Comparison of ENCODE assay signal across 8 cellular contexts in genomic region chrX:110316351-110317078, GRCh38. TPM values are rescaled to one million over a fixed set of nuclear protein-coding genes. Genes with fewer than 3 reads are reported as not detected.
DNase-seq lines count a peak whose midpoint lies in the region; ATAC-seq, FAIRE-seq and TF ChIP-seq lines count a peak whose summit lies in the region.

No MANE protein-coding gene starts in this region.

- POLR2A ChIA-PET in GM12878 (lab: Charles Lee): interaction anchor here (0.8 to 1.7 kb wide), 5 partner anchors 19 to 311 kb away, joined by 3 to 7 read pairs (median 4); no protein-coding TSS in a partner anchor

- no peaks in the 10 kb centered on the region for H4K20me1 ChIP-seq in GM12878 (ENCODE audit: control insufficient read depth, insufficient read depth)

- H3K9me3 ChIP-seq in CD4-positive, CD25-positive, alpha-beta regulatory T cell (ENCODE audit: control insufficient read depth in 2 of 2, low read length in 2 of 2): no peaks in the 10 kb centered on the region
- H3K9me3 ChIP-seq in HUES64 (ENCODE audit: insufficient read depth, low read depth, low read length) (no peaks in the 10 kb centered on the region), GM12878 (replicated peaks; ENCODE audit: control insufficient read depth, insufficient read depth, low read length) (no peaks in the 10 kb centered on the region), lower lobe of right lung (no peaks in the 10 kb centered on the region)

- no peaks in the 10 kb centered on the region for H3K36me3 ChIP-seq in CD4-positive, CD25-positive, alpha-beta regulatory T cell (ENCODE audit: control insufficient read depth, insufficient read depth, low read length)
- H3K36me3 ChIP-seq in HUES64 (ENCODE audit: insufficient read depth, low read length) (no peaks in the 10 kb centered on the region), GM12878 (ENCODE audit: control insufficient read depth in 2 of 2, insufficient read depth in 2 of 2, low read length in 1 of 2) (no peaks in the 10 kb centered on the region), lower lobe of right lung (no peaks in the 10 kb centered on the region)

- BruUV-seq in GM12878 (replicated peaks; lab: Mats Ljungman, UMichigan): TSS peak; percentile 63

- peaks cover 18% of the 10 kb centered on the region for H3K4me1 ChIP-seq in CD4-positive, CD25-positive, alpha-beta regulatory T cell (ENCODE audit: control insufficient read depth, insufficient read depth, low read length, poor library complexity, severe bottlenecking)
- peaks cover 36% of the 10 kb centered on the region for H3K4me1 ChIP-seq in HUES64 (ENCODE audit: insufficient read depth, low read length)
- no peaks in the 10 kb centered on the region; the same call in 1 of the 2 replicates for H3K4me1 ChIP-seq in GM12878 (ENCODE audit: control insufficient read depth, insufficient read depth, low read length)
- H3K4me1 ChIP-seq in lower lobe of right lung: no peaks in the 10 kb centered on the region

- no peak for DNase-seq in CD4-positive, CD25-positive, alpha-beta regulatory T cell
- DNase-seq in GM12878 (ENCODE audit: low read depth, low spot score) (no peak), lower lobe of right lung (no peak), urothelium cell line (ENCODE audit: low spot score) (peak; percentile 1), SW 1271 (lab: John Stamatoyannopoulos, UW) (no peak)
- no peak for DNase-seq in stimulated activated naive CD4-positive, alpha-beta T cell (lab: John Stamatoyannopoulos, UW)

- H3K79me2 ChIP-seq in GM12878 (ENCODE audit: control insufficient read depth, insufficient read depth, low read length): peaks cover 58% of the 10 kb centered on the region

- H3K9ac ChIP-seq in HUES64 (ENCODE audit: low read depth, low read length) (peak overlapping the region; percentile 83; the same call in 1 of the 2 replicates), GM12878 (ENCODE audit: control insufficient read depth, insufficient read depth, low read length) (peak overlapping the region; percentile 75)

- SMC1A ChIA-PET in GM12878 (lab: Charles Lee; ENCODE audit: uncharacterized antibody, unreplicated experiment): interaction anchor here (0.7 to 2.3 kb wide), 9 partner anchors 19 to 157 kb away, joined by 3 to 11 read pairs (median 4); no protein-coding TSS in a partner anchor

- TF ChIP-seq CTCF in GM12878 (IDR thresholded peaks at IDR 0.05 in 2 of 3, conservative IDR thresholded peaks at IDR 0.05 in 1 of 3; ENCODE audit: control insufficient read depth in 2 of 3, extremely low read depth in 1 of 3, insufficient read depth in 1 of 3, low read depth in 3 of 3, low read length in 3 of 3): no peak
- no peak for TF ChIP-seq CTCF in lower lobe of right lung (IDR thresholded peaks at IDR 0.05)

- in situ Hi-C loops in GM12878 (cut with MboI): no loop called here

- peak overlapping the region; percentile 94 to 97 (median 95) for H3K4me3 Mint-ChIP-seq in CD4-positive, CD25-positive, alpha-beta regulatory T cell

- H2AFZ ChIP-seq in GM12878 (ENCODE audit: control insufficient read depth, low read depth, low read length): no peak overlapping the region

- H3K9me3 Mint-ChIP-seq in CD4-positive, CD25-positive, alpha-beta regulatory T cell: no peaks in the 10 kb centered on the region

- no peaks in the 10 kb centered on the region for H3K27me3 Mint-ChIP-seq in CD4-positive, CD25-positive, alpha-beta regulatory T cell

- H3K27me3 ChIP-seq in CD4-positive, CD25-positive, alpha-beta regulatory T cell (ENCODE audit: control insufficient read depth, insufficient read depth, low read length): no peaks in the 10 kb centered on the region
- no peaks in the 10 kb centered on the region; the same call in 1 of the 2 replicates for H3K27me3 ChIP-seq in HUES64 (ENCODE audit: insufficient read depth, low read length)
- H3K27me3 ChIP-seq in GM12878 (replicated peaks in 1 of 2; ENCODE audit: control insufficient read depth in 2 of 2, insufficient read depth in 2 of 2, low read length in 1 of 2): no peaks in the 10 kb centered on the region
- H3K27me3 ChIP-seq in lower lobe of right lung (ENCODE audit: low read depth): no peaks in the 10 kb centered on the region

- CTCF ChIA-PET in GM12878 (lab: Yijun Ruan, JAX): interaction anchor here (0.6 to 1.4 kb wide), 6 partner anchors 61 to 486 kb away, joined by 3 read pairs; no protein-coding TSS in a partner anchor

- H3K27ac ChIP-seq in CD4-positive, CD25-positive, alpha-beta regulatory T cell (ENCODE audit: insufficient read depth, low read length, poor library complexity, severe bottlenecking): no peak overlapping the region
- H3K27ac ChIP-seq in HUES64 (ENCODE audit: low read depth, low read length) (no peak overlapping the region), GM12878 (ENCODE audit: control insufficient read depth, insufficient read depth) (peak overlapping the region; percentile 70), lower lobe of right lung (no peak overlapping the region)

- H3K4me3 ChIP-seq in CD4-positive, CD25-positive, alpha-beta regulatory T cell (ENCODE audit: low read depth, low read length): peak overlapping the region; percentile 92
- H3K4me3 ChIP-seq in HUES64 (ENCODE audit: low read length): peak overlapping the region; percentile 84
- H3K4me3 ChIP-seq in GM12878: peak overlapping the region; percentile 79
- peak overlapping the region; percentile 70 for H3K4me3 ChIP-seq in lower lobe of right lung

- ATAC-seq in CD4-positive, CD25-positive, alpha-beta regulatory T cell (ENCODE audit: low read depth in 2 of 2): no peak
- ATAC-seq in GM12878 (no peak), lower lobe of right lung (no peak), GM21737 (IDR thresholded peaks at IDR 0.05; ENCODE audit: unreplicated experiment) (no peak)

- TF ChIP-seq EP300 in GM12878 (IDR thresholded peaks at IDR 0.05; ENCODE audit: borderline replicate concordance in 1 of 2, control insufficient read depth in 1 of 2, low read depth in 2 of 2, low read length in 2 of 2): no peak

- H3K4me1 Mint-ChIP-seq in CD4-positive, CD25-positive, alpha-beta regulatory T cell: peaks cover 5 to 44% (median 32%) of the 10 kb centered on the region in 4 donors

- H3K27ac Mint-ChIP-seq in CD4-positive, CD25-positive, alpha-beta regulatory T cell: peak overlapping the region; percentile 87 to 93 (median 92)

- FAIRE-seq in GM12878 (lab: Jason Lieb, UNC): no peak
- no peak for FAIRE-seq in urothelium cell line (lab: Jason Lieb, UNC)

- 6% methylated on average over 10 of the region's 12 CpGs for WGBS in HUES64
- 22% methylated on average over 12 of the region's 12 CpGs for WGBS in GM12878 (ENCODE audit: insufficient coverage, insufficient replicate concordance, low lambda C conversion rate, missing lambda C conversion rate)

- RAD21 ChIA-PET in GM12878 (lab: Charles Lee; ENCODE audit: unreplicated experiment): interaction anchor here (1.0 to 3.0 kb wide), 7 partner anchors 38 to 158 kb away, joined by 3 to 8 read pairs (median 3); no protein-coding TSS in a partner anchor

- H3K4me2 ChIP-seq in GM12878 (ENCODE audit: control insufficient read depth, insufficient read depth): no peak overlapping the region

- TF ChIP-seq RAD21 in GM12878 (IDR thresholded peaks at IDR 0.05; ENCODE audit: insufficient read depth, low read depth, low read length): no peak

- no peak for TF ChIP-seq POLR2A in GM12878 (IDR thresholded peaks at IDR 0.05; ENCODE audit: low read depth, low read length)

- intact Hi-C loops in GM12878 (cut with micrococcal nuclease; ENCODE audit: unreplicated experiment): loop anchor here (5.0 kb wide), 1 partner anchor 96 kb away; no protein-coding TSS in a partner anchor
- intact Hi-C loops in lower lobe of right lung (cut with DNase I): no loop called here

- no peaks in the 10 kb centered on the region for H3K36me3 Mint-ChIP-seq in CD4-positive, CD25-positive, alpha-beta regulatory T cell

RNA-seq across cellular contexts. Expression of gene AMMECR1, which starts 1.4 kb away (rescaled TPM):
- total RNA-seq in CD4-positive, CD25-positive, alpha-beta regulatory T cell: 23.1 TPM
- polyA plus RNA-seq in CD4-positive, CD25-positive, alpha-beta regulatory T cell: 10 to 100 TPM; 11.0 to 16.1 (median 15.3) TPM
- polyA plus RNA-seq in HUES64 (2013, experiment 1 of 2): 13.2 TPM
- polyA plus RNA-seq in HUES64 (2013, experiment 2 of 2): 12.5 TPM
- total RNA-seq in GM12878 (2013; cell fraction: nucleolus; rRNA removed): 17.3 and 18.3 TPM in 2 replicates
- total RNA-seq in GM12878 (2014; rRNA removed) (11.1 and 13.0 TPM in 2 replicates), GM12878 (2014; rRNA removed; fragmentation: Illumina TruSeq; extraction: Trizol) (10.1 and 10.3 TPM in 2 replicates), GM12878 (2021) (10.1 and 11.3 TPM in 2 replicates), lower lobe of right lung (6.5 TPM)
- 5.2 TPM for polyA plus RNA-seq in GM12878 (2011; ENCODE audit: low read depth)
- polyA plus RNA-seq in GM12878 (2011; rRNA removed) (7.5 and 10.0 TPM in 2 replicates), GM12878 (2014; fragmentation: Illumina TruSeq; extraction: Trizol) (11.7 and 15.2 TPM in 2 replicates), GM12878 (2014; fragmentation: Nextera tagmentation; extraction: Ambion mirVana) (1 to 10 TPM; 4.9 to 6.4 TPM), GM12878 (2014; rRNA removed) (5.4 and 5.5 TPM in 2 replicates), GM12878 (2016; fragmentation: Nextera tagmentation; extraction: Ambion mirVana) (10 to 100 TPM; 20.8 to 25.6 TPM)
- 3.4 and 3.6 TPM in 2 replicates for polyA plus RNA-seq in GM12878 (2011; cell fraction: cytosol; rRNA removed)
- 8.2 and 8.4 TPM in 2 replicates for polyA plus RNA-seq in GM12878 (2011; cell fraction: nucleus; rRNA removed)
- polyA plus RNA-seq in GM12878 (2012): 7.7 and 8.3 TPM in 2 replicates
- polyA minus RNA-seq in GM12878 (2011; rRNA and poly(A)+ RNA removed): 4.9 and 7.8 TPM in 2 replicates
- 1.1 and 1.7 TPM in 2 replicates for polyA minus RNA-seq in GM12878 (2011; cell fraction: cytosol; rRNA and poly(A)+ RNA removed)
- polyA minus RNA-seq in GM12878 (2011; cell fraction: nucleus; rRNA and poly(A)+ RNA removed): 12.1 and 16.3 TPM in 2 replicates

RNA-seq across cellular contexts. Expression of gene RTL9, which starts 42.1 kb away (rescaled TPM):
- not detected for total RNA-seq in CD4-positive, CD25-positive, alpha-beta regulatory T cell
- not detected for polyA plus RNA-seq in CD4-positive, CD25-positive, alpha-beta regulatory T cell
- 0.10 TPM for polyA plus RNA-seq in HUES64 (2013, experiment 1 of 2)
- polyA plus RNA-seq in HUES64 (2013, experiment 2 of 2): 0.19 TPM
- 0.15 TPM in 1 of 2 replicates, not detected in the other for total RNA-seq in GM12878 (2013; cell fraction: nucleolus; rRNA removed)
- total RNA-seq in GM12878 (2014; rRNA removed) (0.11 and 0.23 TPM in 2 replicates), GM12878 (2014; rRNA removed; fragmentation: Illumina TruSeq; extraction: Trizol) (0.09 and 0.23 TPM in 2 replicates), GM12878 (2021) (0.19 and 0.21 TPM in 2 replicates), lower lobe of right lung (not detected)
- polyA plus RNA-seq in GM12878 (2011; ENCODE audit: low read depth): 0.38 TPM
- polyA plus RNA-seq in GM12878 (2011; rRNA removed) (0.05 TPM in 1 of 2 replicates, not detected in the other), GM12878 (2014; fragmentation: Illumina TruSeq; extraction: Trizol) (0.25 and 0.26 TPM in 2 replicates), GM12878 (2014; fragmentation: Nextera tagmentation; extraction: Ambion mirVana) (under 1 TPM; 0.05 to 0.07 TPM), GM12878 (2014; rRNA removed) (0.05 and 0.13 TPM in 2 replicates), GM12878 (2016; fragmentation: Nextera tagmentation; extraction: Ambion mirVana) (1 to 10 TPM in 1 of 2 experiments, under 1 TPM in 1; 0.24 to 1.2 TPM)
- polyA plus RNA-seq in GM12878 (2011; cell fraction: cytosol; rRNA removed): 0.08 and 0.09 TPM in 2 replicates
- 0.06 and 0.12 TPM in 2 replicates for polyA plus RNA-seq in GM12878 (2011; cell fraction: nucleus; rRNA removed)
- polyA plus RNA-seq in GM12878 (2012): 0.27 and 0.44 TPM in 2 replicates
- 0.05 and 0.07 TPM in 2 replicates for polyA minus RNA-seq in GM12878 (2011; rRNA and poly(A)+ RNA removed)
- not detected in 2 replicates for polyA minus RNA-seq in GM12878 (2011; cell fraction: cytosol; rRNA and poly(A)+ RNA removed)
- not detected in 2 replicates for polyA minus RNA-seq in GM12878 (2011; cell fraction: nucleus; rRNA and poly(A)+ RNA removed)
